Comparison of ENCODE assay signal across 17 cellular contexts in genomic region chr21:43588957-43589356, GRCh38.
DNase-seq lines count a peak whose midpoint lies in the region; ATAC-seq, FAIRE-seq and TF ChIP-seq lines count a peak whose summit lies in the region.
"Had no signal": no experiment of that assay in that cellular context is flagged by ENCODE, and none has a peak within 500 bp of the region (broad histone marks: within the 10 kb centered on the region; RNA-seq: fewer than 3 reads in every experiment).

No MANE protein-coding gene starts in this region.

- H2AK5ac ChIP-seq in mesenchymal stem cell (ENCODE audit: low read length, severe bottlenecking): peak overlapping the region; percentile 16

- TF ChIP-seq POLR2A in GM12891 (IDR thresholded peaks at IDR 0.05; ENCODE audit: low read depth, low read length): no peak

- 100% methylated on average over 1 of the region's 1 CpG for WGBS in mammary epithelial cell (ENCODE audit: low coverage, missing lambda C conversion rate)
- no CpG with 5 or more reads among the region's 1 CpG for whole genome bisulfite sequencing in mesenchymal stem cell
- WGBS in small intestine, 3 donors: 14 to 48% (median 25%) methylated on average over 1 of the region's 1 CpG

- no peaks in the 10 kb centered on the region for H4K20me1 ChIP-seq in mammary epithelial cell (ENCODE audit: insufficient read depth, low read length)
- H4K20me1 ChIP-seq: BLaER1 treated with 17β-estradiol and CSF1 and Interleukin-3, amounts not matched to agents 10 nM and 100 nM had no signal

- H3K18ac ChIP-seq in mesenchymal stem cell (ENCODE audit: low read depth in 1 of 2, low read length in 2 of 2): peak overlapping the region; percentile 40 to 79

- H3K14ac ChIP-seq in mesenchymal stem cell (ENCODE audit: low read length in 2 of 2): peak overlapping the region in 1 of 2 experiments; percentile 35

- peak overlapping the region; percentile 44 to 75 for H2BK12ac ChIP-seq in mesenchymal stem cell (ENCODE audit: low read length in 2 of 2)

- dilution Hi-C loops in mammary epithelial cell (cut with HindIII; ENCODE audit: low sequenced_read_pairs): no loop called here

- FAIRE-seq in small intestine (lab: Jason Lieb, UNC) (no peak), GM12891 (lab: Jason Lieb, UNC) (no peak)
- FAIRE-seq: RCC 7860 had no signal

- peak; percentile 46 for DNase-seq in LoVo (ENCODE audit: low spot score)
- no peak for DNase-seq in mammary epithelial cell
- no peak for DNase-seq in mesenchymal stem cell
- DNase-seq in small intestine: peak; percentile 72
- no peak for DNase-seq in GDM1 (lab: John Stamatoyannopoulos, UW)
- no peak for DNase-seq in GM12891 (ENCODE audit: insufficient read length, low spot score)
- DNase-seq: DMS 273 treated with DMSO at 0.1 percent for 48 hours, EL, H7, Karpas-422, NCI-H1417 treated with DMSO at 0.1 percent for 48 hours, NCI-H2029 treated with DMSO at 0.1 percent for 48 hours, NCI-H510A, SIG-M5 had no signal

- peak overlapping the region in 1 of 2 experiments; percentile 65 for H3K4ac ChIP-seq in mesenchymal stem cell (ENCODE audit: low read depth in 1 of 2, low read length in 2 of 2)

- H3K9ac ChIP-seq in mammary epithelial cell (ENCODE audit: insufficient read depth, low read length) (no peak overlapping the region), mesenchymal stem cell (ENCODE audit: low read length) (no peak overlapping the region)
- H3K9ac ChIP-seq: BLaER1 treated with 17β-estradiol and CSF1 and Interleukin-3, amounts not matched to agents 10 nM and 100 nM had no signal

- peak overlapping the region; percentile 86 for H4K8ac ChIP-seq in mesenchymal stem cell (ENCODE audit: low read length)

- H3K23ac ChIP-seq in mesenchymal stem cell (ENCODE audit: low read length in 2 of 2): no peak overlapping the region

- H2BK15ac ChIP-seq in mesenchymal stem cell (ENCODE audit: low read depth, poor library complexity, severe bottlenecking): no peak overlapping the region

- TF ChIP-seq CTCF in mammary epithelial cell (conservative IDR thresholded peaks at IDR 0.05 in 1 of 2, IDR thresholded peaks at IDR 0.05 in 1 of 2; ENCODE audit: extremely low read depth in 1 of 2, insufficient read depth in 1 of 2, low read depth in 1 of 2, low read length in 2 of 2): no peak

- H3K79me1 ChIP-seq in mesenchymal stem cell (replicated peaks; ENCODE audit: low read length, poor library complexity, severe bottlenecking): no peaks in the 10 kb centered on the region

- H3K4me1 ChIP-seq in mammary epithelial cell (ENCODE audit: insufficient read depth, low read length): peaks cover 55% of the 10 kb centered on the region
- peaks cover 7% of the 10 kb centered on the region for H3K4me1 ChIP-seq in mesenchymal stem cell (ENCODE audit: control insufficient read depth, insufficient read depth, low read depth, low read length)
- peaks cover 0 to 2% of the 10 kb centered on the region in 2 donors for H3K4me1 ChIP-seq in small intestine (ENCODE audit: control insufficient read depth in 2 of 2, insufficient read depth in 1 of 2, low read depth in 1 of 2, low read length in 1 of 2)

- H2AFZ ChIP-seq in mammary epithelial cell (ENCODE audit: low read depth, low read length) (no peak overlapping the region), mesenchymal stem cell (ENCODE audit: low read depth, low read length) (no peak overlapping the region)

- H3K9me3 ChIP-seq in mammary epithelial cell (replicated peaks; ENCODE audit: insufficient read depth, low read length) (no peaks in the 10 kb centered on the region), mesenchymal stem cell (ENCODE audit: control insufficient read depth, low read length) (no peaks in the 10 kb centered on the region), small intestine (ENCODE audit: control insufficient read depth, low read depth) (no peaks in the 10 kb centered on the region)
- H3K9me3 ChIP-seq: BLaER1 treated with 17β-estradiol and CSF1 and Interleukin-3, amounts not matched to agents 10 nM and 100 nM had no signal

- peaks cover 7% of the 10 kb centered on the region for H3K79me2 ChIP-seq in mammary epithelial cell (ENCODE audit: insufficient read depth, low read length)

- no TSS peak for BruUV-seq in mammary epithelial cell (replicated peaks; lab: Mats Ljungman, UMichigan)

- no peaks in the 10 kb centered on the region for H3K27me3 ChIP-seq in mammary epithelial cell (ENCODE audit: insufficient read depth, low read length)
- H3K27me3 ChIP-seq in mesenchymal stem cell (ENCODE audit: control insufficient read depth in 1 of 2, insufficient read depth in 1 of 2, low read length in 2 of 2): peaks cover 0 to 7% of the 10 kb centered on the region in 2 experiments
- H3K27me3 ChIP-seq in small intestine (ENCODE audit: control insufficient read depth in 2 of 2, insufficient read depth in 2 of 2, low read length in 2 of 2): no peaks in the 10 kb centered on the region
- H3K27me3 ChIP-seq: BLaER1 treated with 17β-estradiol and CSF1 and Interleukin-3, amounts not matched to agents 10 nM and 100 nM had no signal

- H3K36me3 ChIP-seq in mammary epithelial cell (ENCODE audit: insufficient read depth, low read length) (no peaks in the 10 kb centered on the region), mesenchymal stem cell (ENCODE audit: control insufficient read depth in 1 of 2, insufficient read depth in 2 of 2, low read depth in 1 of 2, low read length in 2 of 2) (no peaks in the 10 kb centered on the region), small intestine (ENCODE audit: control insufficient read depth in 2 of 2, insufficient read depth in 2 of 2, low read length in 2 of 2) (no peaks in the 10 kb centered on the region)
- H3K36me3 ChIP-seq: BLaER1 treated with 17β-estradiol and CSF1 and Interleukin-3, amounts not matched to agents 10 nM and 100 nM had no signal

- no peak overlapping the region for H4K91ac ChIP-seq in mesenchymal stem cell (ENCODE audit: low read length)

- peak overlapping the region; percentile 83 for H3K27ac ChIP-seq in mammary epithelial cell (ENCODE audit: insufficient read depth, low read depth, low read length)
- H3K27ac ChIP-seq in mesenchymal stem cell (ENCODE audit: low read length, poor library complexity, severe bottlenecking): no peak overlapping the region
- H3K27ac ChIP-seq in small intestine (ENCODE audit: low read depth in 1 of 2, low read length in 1 of 2): no peak overlapping the region
- H3K27ac ChIP-seq: BLaER1 treated with 17β-estradiol and CSF1 and Interleukin-3, amounts not matched to agents 10 nM and 100 nM had no signal

- no peak for ATAC-seq in HG03520 (IDR thresholded peaks at IDR 0.05; ENCODE audit: unreplicated experiment)

- H2BK5ac ChIP-seq in mesenchymal stem cell (ENCODE audit: low read depth, low read length, poor library complexity, severe bottlenecking): no peak overlapping the region

- H3K4me2 ChIP-seq in mammary epithelial cell (ENCODE audit: insufficient read depth, low read depth, low read length) (no peak overlapping the region), mesenchymal stem cell (ENCODE audit: low read length, poor library complexity, severe bottlenecking) (no peak overlapping the region)
- H3K4me2 ChIP-seq: BLaER1 treated with 17β-estradiol and CSF1 and Interleukin-3, amounts not matched to agents 10 nM and 100 nM had no signal

- CTCF ChIA-PET in mammary epithelial cell (lab: Charles Lee; ENCODE audit: low non-redundant PET): no interaction called here

- H2BK120ac ChIP-seq in mesenchymal stem cell (ENCODE audit: low read depth, low read length): peak overlapping the region; percentile 21

- no peak overlapping the region for H3K4me3 ChIP-seq in mammary epithelial cell (replicated peaks in 1 of 3; ENCODE audit: insufficient read depth in 1 of 3, low read depth in 2 of 3, low read length in 3 of 3)
- H3K4me3 ChIP-seq in mesenchymal stem cell (ENCODE audit: insufficient read depth in 1 of 2, low read depth in 1 of 2, low read length in 2 of 2): no peak overlapping the region
- no peak overlapping the region for H3K4me3 ChIP-seq in small intestine (ENCODE audit: low read depth in 1 of 2, low read length in 2 of 2)
- H3K4me3 ChIP-seq: BLaER1 treated with 17β-estradiol and CSF1 and Interleukin-3, amounts not matched to agents 10 nM and 100 nM had no signal

- intact Hi-C loops in mammary epithelial cell (cut with micrococcal nuclease): no loop called here

- in situ Hi-C loops in mammary epithelial cell (cut with MboI; ENCODE audit: low sequenced_read_pairs in 2 of 2): no loop called here

TF ChIP-seq in GM12891, 5 proteins besides CTCF, POLR2A, EP300 and RAD21:
- no peak for TF ChIP-seq SPI1 (IDR thresholded peaks at IDR 0.05; ENCODE audit: low read depth, low read length)
- no peak for TF ChIP-seq PAX5 (IDR thresholded peaks at IDR 0.05; ENCODE audit: insufficient read depth, low read length, severe bottlenecking)
- TF ChIP-seq POLR2AphosphoS5 (IDR thresholded peaks at IDR 0.05; ENCODE audit: low read depth, low read length): no peak
- no peak for TF ChIP-seq POU2F2 (IDR thresholded peaks at IDR 0.05; ENCODE audit: low read depth, low read length)
- TF ChIP-seq TAF1 (IDR thresholded peaks at IDR 0.05; ENCODE audit: low read depth, low read length): no peak

Comparison
In these comparisons a context has a peak if more than half of its experiments do, and no peak if none do; other contexts are left out.
1. DNase-seq: peak in LoVo (single experiment) and small intestine (single experiment); none in mammary epithelial cell (single experiment), mesenchymal stem cell (single experiment), GDM1 (single experiment) and GM12891 (single experiment).